Comparison of ENCODE assay signal across 1 cellular context in genomic region chr20:3420211-3420707, GRCh38.
TF ChIP-seq lines count a peak whose summit lies in the region.

No MANE protein-coding gene starts in this region.

TF ChIP-seq in GM12878, 131 proteins besides CTCF, POLR2A, EP300 and RAD21 (continued from another document):
- TF ChIP-seq ZNF687 (IDR thresholded peaks at IDR 0.05) (0 out of 2 replicates have a peak, but pooled peaks have one; percentile 25), E2F8 (IDR thresholded peaks at IDR 0.05; ENCODE audit: low read depth, partially characterized antibody) (no peak), MLLT1 (IDR thresholded peaks at IDR 0.05) (peak; percentile 71), TBL1XR1 (IDR thresholded peaks at IDR 0.05; ENCODE audit: low read depth, low read length) (no peak), CBX5 (IDR thresholded peaks at IDR 0.05; ENCODE audit: low read depth) (peak; percentile 90; the same call in 1 of the 2 replicates), MEF2A (IDR thresholded peaks at IDR 0.05; ENCODE audit: insufficient read depth, low read depth, low read length) (0 out of 2 replicates have a peak, but pooled peaks have one; percentile 32), BACH1 (IDR thresholded peaks at IDR 0.05; ENCODE audit: borderline replicate concordance) (0 out of 2 replicates have a peak, but pooled peaks have one; percentile 56), HDGF (IDR thresholded peaks at IDR 0.05) (no peak), MTA3 (IDR thresholded peaks at IDR 0.05; ENCODE audit: borderline replicate concordance, low read length) (0 out of 2 replicates have a peak, but pooled peaks have one; percentile 62), ETV6 (conservative IDR thresholded peaks at IDR 0.05 in 1 of 2, IDR thresholded peaks at IDR 0.05 in 1 of 2; ENCODE audit: borderline replicate concordance in 1 of 2, low read depth in 1 of 2) (peak in 1 of 2 experiments; percentile 93; a peak in 2 of 4 replicates), NBN (IDR thresholded peaks at IDR 0.05) (0 out of 2 replicates have a peak, but pooled peaks have one; percentile 21), PAX5 (IDR thresholded peaks at IDR 0.05; ENCODE audit: borderline replicate concordance, low read depth, low read length) (peak; percentile 78), FOXM1 (IDR thresholded peaks at IDR 0.05; ENCODE audit: low read depth, low read length) (peak; percentile 72; the same call in 1 of the 2 replicates), EGR1 (IDR thresholded peaks at IDR 0.05; ENCODE audit: borderline replicate concordance in 1 of 2, low read depth in 2 of 2, low read length in 2 of 2) (no peak), RFX5 (IDR thresholded peaks at IDR 0.05; ENCODE audit: low read depth, low read length) (no peak), NR2F1 (conservative IDR thresholded peaks at IDR 0.05) (peak; percentile 40; the same call in 1 of the 2 replicates), SRF (IDR thresholded peaks at IDR 0.05; ENCODE audit: low read depth in 2 of 2, low read length in 2 of 2) (0 out of 4 replicates have a peak, but pooled peaks of 1 of the 2 experiments have one; percentile 31), CBFB (IDR thresholded peaks at IDR 0.05; ENCODE audit: low read depth) (peak; percentile 79), ATF2 (IDR thresholded peaks at IDR 0.05; ENCODE audit: low read length) (peak; percentile 91), MTA2 (IDR thresholded peaks at IDR 0.05; ENCODE audit: low read depth) (peak; percentile 65; the same call in 1 of the 2 replicates), SKIL (IDR thresholded peaks at IDR 0.05; ENCODE audit: low read depth, poor library complexity, severe bottlenecking) (peak; percentile 35), IKZF2 (IDR thresholded peaks at IDR 0.05) (peak; percentile 67 to 69), IKZF1 (conservative IDR thresholded peaks at IDR 0.05) (peak; percentile 64), WRNIP1 (IDR thresholded peaks at IDR 0.05; ENCODE audit: borderline replicate concordance, low read depth, low read length) (0 out of 2 replicates have a peak, but pooled peaks have one; percentile 59), JUNB (IDR thresholded peaks at IDR 0.05) (peak; percentile 98), RELB (IDR thresholded peaks at IDR 0.05; ENCODE audit: low read depth) (peak; percentile 73), POU2F2 (IDR thresholded peaks at IDR 0.05; ENCODE audit: borderline replicate concordance, low read depth, low read length) (peak; percentile 83), RCOR1 (conservative IDR thresholded peaks at IDR 0.05; ENCODE audit: low read depth, low read length) (0 out of 2 replicates have a peak, but pooled peaks have one; percentile 39), GABPA (IDR thresholded peaks at IDR 0.05; ENCODE audit: low read depth) (peak; percentile 68; the same call in 1 of the 2 replicates), SUZ12 (IDR thresholded peaks at IDR 0.05; ENCODE audit: unreplicated experiment) (no peak), BHLHE40 (IDR thresholded peaks at IDR 0.05; ENCODE audit: borderline replicate concordance in 1 of 2, low read depth in 2 of 2, low read length in 1 of 2) (peak in 1 of 2 experiments; percentile 50; a peak in 1 of 4 replicates), PAX8 (IDR thresholded peaks at IDR 0.05) (no peak), BCL11A (IDR thresholded peaks at IDR 0.05; ENCODE audit: low read depth, low read length) (peak; percentile 89), IRF4 (IDR thresholded peaks at IDR 0.05; ENCODE audit: low read depth, low read length) (peak; percentile 98), EED (IDR thresholded peaks at IDR 0.05; ENCODE audit: low read depth) (peak; percentile 78), CREB1 (IDR thresholded peaks at IDR 0.05; ENCODE audit: low read depth) (peak; percentile 71), POLR2AphosphoS2 (IDR thresholded peaks at IDR 0.05; ENCODE audit: low read depth, low read length) (no peak), BCL3 (IDR thresholded peaks at IDR 0.05; ENCODE audit: borderline replicate concordance, insufficient read depth, low read depth, low read length, poor library complexity, severe bottlenecking) (no peak), DPF2 (IDR thresholded peaks at IDR 0.05) (peak; percentile 76), MAX (IDR thresholded peaks at IDR 0.05; ENCODE audit: low read depth, low read length) (no peak), RUNX3 (IDR thresholded peaks at IDR 0.05; ENCODE audit: low read length) (peak; percentile 99), SMAD1 (IDR thresholded peaks at IDR 0.05; ENCODE audit: low read depth, partially characterized antibody) (no peak), PKNOX1 (IDR thresholded peaks at IDR 0.05) (peak; percentile 67), YY1 (IDR thresholded peaks at IDR 0.05; ENCODE audit: low read depth, low read length) (peak; percentile 96), ZNF24 (IDR thresholded peaks at IDR 0.05) (peak; percentile 84; the same call in 1 of the 2 replicates), CREM (IDR thresholded peaks at IDR 0.05; ENCODE audit: low read depth) (peak; percentile 80), SMAD5 (IDR thresholded peaks at IDR 0.05; ENCODE audit: low read depth) (no peak), KAT2A (conservative IDR thresholded peaks at IDR 0.05; ENCODE audit: control insufficient read depth, low read depth, low read length) (no peak), NFIC (IDR thresholded peaks at IDR 0.05; ENCODE audit: low read depth, low read length) (peak; percentile 88), JUND (IDR thresholded peaks at IDR 0.05; ENCODE audit: low read depth, low read length) (peak; percentile 92)
